Comparison of ENCODE assay signal across 17 cellular contexts in the genomic region with DNA sequence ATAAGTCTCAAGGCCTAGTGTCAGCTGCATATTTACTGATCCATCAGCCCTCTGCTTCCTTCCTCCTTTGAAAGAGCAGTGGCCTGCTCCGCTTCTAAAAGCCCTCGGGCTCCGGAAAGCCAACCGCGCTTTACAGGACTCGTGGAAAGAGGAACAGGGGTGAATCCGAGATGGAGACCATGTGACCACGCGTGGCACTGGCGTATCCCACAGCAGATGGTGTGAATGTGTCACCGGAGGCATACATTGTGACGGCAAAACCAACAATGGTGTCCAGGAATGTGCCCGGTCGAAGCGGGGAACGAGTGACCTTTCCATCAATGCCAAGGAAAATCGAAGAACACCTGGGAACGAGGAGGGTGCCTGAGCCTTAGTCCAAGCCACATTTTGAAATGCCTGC.
A peak's percentile ranks its signal among the peaks of the same experiment; 100 is the strongest.
DNase-seq lines count a peak whose midpoint lies in the region; ATAC-seq and TF ChIP-seq lines count a peak whose summit lies in the region.
"Had no signal": no experiment of that assay in that cellular context is flagged by ENCODE, and none has a peak within 500 bp of the region (broad histone marks: within the 10 kb centered on the region; RNA-seq: fewer than 3 reads in every experiment).

No MANE protein-coding gene starts in this region.

- no peaks in the 10 kb centered on the region for H3K4me1 Mint-ChIP-seq in osteocyte (ENCODE audit: unreplicated experiment)

- no peak overlapping the region for H3K27ac ChIP-seq in coronary artery
- H3K27ac ChIP-seq: A549, C4-2B, HL-60 had no signal

- intact Hi-C loops in cardiac septum (cut with DNase I) (no loop called here), Right ventricle myocardium superior (cut with DNase I) (no loop called here)

- in situ Hi-C loops in G401 (cut with HindIII; ENCODE audit: low sequenced_read_pairs): no loop called here

- TF ChIP-seq CTCF in coronary artery (IDR thresholded peaks at IDR 0.05) (no peak), osteocyte (IDR thresholded peaks at IDR 0.05) (no peak)

- H3K36me3 Mint-ChIP-seq in osteocyte (ENCODE audit: unreplicated experiment): no peaks in the 10 kb centered on the region

- ATAC-seq in Right ventricle myocardium superior (ENCODE audit: poor library complexity) (no peak), HG02981 (IDR thresholded peaks at IDR 0.05; ENCODE audit: unreplicated experiment) (no peak)
- ATAC-seq: A549 had no signal

- H3K4me3 Mint-ChIP-seq in osteocyte (ENCODE audit: unreplicated experiment): no peak overlapping the region
- H3K4me3 Mint-ChIP-seq: CD4-positive, alpha-beta memory T cell had no signal

- no peaks in the 10 kb centered on the region for H3K27me3 Mint-ChIP-seq in osteocyte (ENCODE audit: unreplicated experiment)

- peaks cover 27% of the 10 kb centered on the region for H3K9me3 Mint-ChIP-seq in osteocyte (ENCODE audit: unreplicated experiment)

- DNase-seq in cardiac septum (ENCODE audit: low spot score) (peak; percentile 66), Right ventricle myocardium superior (no peak), coronary artery (ENCODE audit: low spot score) (peak; percentile 43), osteocyte (ENCODE audit: extremely low spot score, unreplicated experiment) (peak; percentile 59), NCI-H526 treated with DMSO at 0.1 percent for 48 hours (lab: John Stamatoyannopoulos, UW) (no peak), G401 (ENCODE audit: low spot score) (no peak)
- DNase-seq: BE2C; CD4-positive, alpha-beta memory T cell; DMS153; DMS79 treated with DMSO at 0.1 percent for 48 hours; EL; GDM1 had no signal

- H3K27ac Mint-ChIP-seq in osteocyte (ENCODE audit: unreplicated experiment): no peak overlapping the region
- H3K27ac Mint-ChIP-seq: CD4-positive, alpha-beta memory T cell had no signal

- no peak overlapping the region for H3K4me3 ChIP-seq in coronary artery
- H3K4me3 ChIP-seq: A549, HAP-1 had no signal

Comparison
In these comparisons a context has a peak if more than half of its experiments do, and no peak if none do; other contexts are left out.
1. DNase-seq: peak in cardiac septum (single experiment), coronary artery (single experiment) and osteocyte (single experiment); none in Right ventricle myocardium superior (single experiment), NCI-H526 treated with DMSO at 0.1 percent for 48 hours (single experiment) and G401 (single experiment).